16 cellular contexts compared by ENCODE assay signal in the genomic region with DNA sequence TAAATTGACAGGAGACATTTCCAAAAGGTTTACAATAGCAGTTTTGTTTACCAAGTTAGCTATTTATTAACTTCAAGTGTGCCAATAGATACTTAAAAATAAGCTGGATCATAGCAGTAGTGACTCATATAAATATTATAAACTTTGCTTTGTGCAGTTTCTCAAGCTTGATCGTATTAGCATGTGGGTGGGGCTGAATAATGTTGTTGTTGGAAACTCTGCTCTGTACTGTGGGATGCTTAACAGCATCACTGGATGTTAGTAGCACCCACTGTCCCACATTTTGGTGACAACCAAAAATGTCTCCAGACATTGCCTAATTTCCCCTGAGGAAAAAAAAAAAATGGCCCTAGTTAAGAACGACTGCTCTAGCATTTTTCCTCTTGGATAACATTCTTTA.
A peak's percentile ranks its signal among the peaks of the same experiment; 100 is the strongest.
DNase-seq lines count a peak whose midpoint lies in the region; ATAC-seq and TF ChIP-seq lines count a peak whose summit lies in the region.
"Had no signal": no experiment of that assay in that cellular context is flagged by ENCODE, and none has a peak within 500 bp of the region (broad histone marks: within the 10 kb centered on the region; RNA-seq: fewer than 3 reads in every experiment).

No MANE protein-coding gene starts in this region.

- H3K27ac Mint-ChIP-seq in endothelial cell (ENCODE audit: unreplicated experiment) = no peak overlapping the region
- H3K27ac Mint-ChIP-seq: CD8-positive, alpha-beta T cell; IgD-negative memory B cell had no signal

- DNase-seq in DMS53 treated with DMSO at 0.1 percent for 48 hours (lab: John Stamatoyannopoulos, UW; ENCODE audit: unreplicated experiment) = peak; percentile 8
- DNase-seq in brain microvascular endothelial cell = peak; percentile 34
- DNase-seq in left ventricle myocardium superior = no peak
- no peak for DNase-seq in endothelial cell (ENCODE audit: low spot score)
- no peak for DNase-seq in T-helper 1 cell
- DNase-seq in anterior cingulate cortex (lab: John Stamatoyannopoulos, UW) = no peak
- DNase-seq: CD8-positive, alpha-beta T cell; DMS79 treated with DMSO at 0.1 percent for 48 hours; Kasumi-1; NCI-H1694 treated with DMSO at 0.1 percent for 48 hours; NCI-H510A; NCI-H748 treated with DMSO at 0.1 percent for 48 hours; RPMI8226 had no signal

- H3K27ac ChIP-seq in 22Rv1 = peak overlapping the region; percentile 50
- no peak overlapping the region for H3K27ac ChIP-seq in brain microvascular endothelial cell
- H3K27ac ChIP-seq: BLaER1 treated with 17β-estradiol and CSF1 and Interleukin-3, amounts not matched to agents 10 nM and 100 nM had no signal

- no peaks in the 10 kb centered on the region for H3K4me1 Mint-ChIP-seq in endothelial cell (ENCODE audit: unreplicated experiment)
- H3K4me1 Mint-ChIP-seq: IgD-negative memory B cell had no signal

- H3K9me3 Mint-ChIP-seq in endothelial cell (ENCODE audit: unreplicated experiment) = no peaks in the 10 kb centered on the region

- H3K27me3 Mint-ChIP-seq in endothelial cell (ENCODE audit: unreplicated experiment) = no peaks in the 10 kb centered on the region
- H3K27me3 Mint-ChIP-seq: IgD-negative memory B cell had no signal

- in situ Hi-C loops in brain microvascular endothelial cell (cut with HindIII; ENCODE audit: low pct_ligation_motif_present, low sequenced_read_pairs) = no loop called here

- H3K36me3 ChIP-seq in brain microvascular endothelial cell (replicated peaks) = no peaks in the 10 kb centered on the region
- H3K36me3 ChIP-seq: BLaER1 treated with 17β-estradiol and CSF1 and Interleukin-3, amounts not matched to agents 10 nM and 100 nM had no signal

- TF ChIP-seq CTCF in 22Rv1 (IDR thresholded peaks at IDR 0.05) (no peak), brain microvascular endothelial cell (IDR thresholded peaks at IDR 0.05; ENCODE audit: low read depth, low read length, missing control alignments) (no peak), endothelial cell (IDR thresholded peaks at IDR 0.05; ENCODE audit: unreplicated experiment) (no peak)

- H3K4me3 Mint-ChIP-seq in endothelial cell (ENCODE audit: unreplicated experiment) = no peak overlapping the region
- H3K4me3 Mint-ChIP-seq: CD8-positive, alpha-beta T cell; IgD-negative memory B cell had no signal

- H3K27me3 ChIP-seq in brain microvascular endothelial cell (replicated peaks) = no peaks in the 10 kb centered on the region
- H3K27me3 ChIP-seq: BLaER1 treated with 17β-estradiol and CSF1 and Interleukin-3, amounts not matched to agents 10 nM and 100 nM had no signal

- no peaks in the 10 kb centered on the region for H3K36me3 Mint-ChIP-seq in endothelial cell (ENCODE audit: low read depth, unreplicated experiment)
- H3K36me3 Mint-ChIP-seq: CD8-positive, alpha-beta T cell; IgD-negative memory B cell had no signal

- intact Hi-C loops in left ventricle myocardium superior (cut with micrococcal nuclease) = no loop called here

- ATAC-seq in left ventricle myocardium superior = peak; percentile 71
- ATAC-seq: CD8-positive, alpha-beta T cell had no signal

- no peak overlapping the region for H3K4me3 ChIP-seq in brain microvascular endothelial cell (ENCODE audit: low read depth, low read length)
- H3K4me3 ChIP-seq: BLaER1 treated with 17β-estradiol and CSF1 and Interleukin-3, amounts not matched to agents 10 nM and 100 nM had no signal

Comparison
In these comparisons a context has a peak if more than half of its experiments do, and no peak if none do; other contexts are left out.
1. DNase-seq: peak in DMS53 treated with DMSO at 0.1 percent for 48 hours (single experiment) and brain microvascular endothelial cell (single experiment); none in left ventricle myocardium superior (single experiment), endothelial cell (single experiment), T-helper 1 cell (0 of 5) and anterior cingulate cortex (0 of 58).